Comparison of ENCODE assay signal across 8 cellular contexts in the genomic region with DNA sequence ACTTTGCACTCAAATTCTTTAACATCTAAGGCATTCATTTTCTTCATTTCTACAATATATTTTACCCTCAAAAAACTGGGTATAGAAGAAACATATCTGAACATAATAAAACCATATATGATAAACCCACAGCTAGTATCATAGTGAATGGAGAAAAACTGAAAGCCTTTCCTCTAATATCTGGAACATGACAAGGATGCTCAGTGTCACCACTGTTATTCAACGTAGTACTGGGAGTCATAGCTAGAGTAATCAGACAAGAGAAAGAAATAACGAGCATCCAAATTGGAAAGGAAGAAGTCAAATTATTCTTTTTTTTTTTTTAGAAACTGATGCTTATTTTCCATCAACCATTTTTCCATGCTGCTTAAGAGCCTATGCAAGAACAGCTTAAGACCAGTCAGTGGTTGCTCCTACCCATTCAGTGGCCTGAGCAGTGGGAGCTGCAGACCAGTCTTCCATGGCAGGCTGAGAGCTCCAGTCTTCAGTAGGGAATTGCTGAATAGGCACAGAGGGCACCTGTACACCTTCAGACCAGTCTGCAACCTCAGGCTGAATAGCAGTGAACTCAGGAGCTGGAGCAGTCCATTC. TPM values are rescaled to one million over a fixed set of nuclear protein-coding genes. Genes with fewer than 3 reads are reported as not detected.
DNase-seq lines count a peak whose midpoint lies in the region; ATAC-seq and TF ChIP-seq lines count a peak whose summit lies in the region.
"Not testable (repeated sequence)": the region's sequence is repeated elsewhere in the genome, so short reads cannot be mapped to it uniquely, and the experiment has no call there.

No MANE protein-coding gene starts in this region.

- DNase-seq in Panc1 (ENCODE audit: low read depth, low spot score); activated CD4-positive, alpha-beta T cell treated with anti-CD3 and anti-CD28 coated beads for 36 hours; osteoblast (ENCODE audit: insufficient read length, low spot score, missing footprints); stimulated activated effector memory CD8-positive, alpha-beta T cell treated with anti-CD3 and anti-CD28 coated beads, Interleukin-12 subunit alpha, Interleukin-12 subunit beta, amount 100 ng/mL, for 72 hours (ENCODE audit: low spot score in 2 of 2); stimulated activated naive CD8-positive, alpha-beta T cell treated with anti-CD3 and anti-CD28 coated beads, Interleukin-15, Interleukin-2, amounts not matched to agents 100 U/mL and 50 U/mL, for 24 hours: not testable (repeated sequence)

- H3K27me3 Mint-ChIP-seq in activated CD4-positive, alpha-beta T cell treated with anti-CD3 and anti-CD28 coated beads for 36 hours; activated T-helper 17 cell treated with anti-CD3 and anti-CD28 coated beads, Interleukin-2, amount 50 U/mL, for 72 hours: not testable (repeated sequence)

- in situ Hi-C loops in Panc1 (cut with HindIII; ENCODE audit: low pct_unique_long_range_greater_than_20kb, low sequenced_read_pairs), result not testable (repeated sequence)

- peaks cover 41% of the 10 kb centered on the region for H3K9me3 ChIP-seq in BLaER1
- peaks cover 31 to 56% (median 39%) of the 10 kb centered on the region in 11 experiments for H3K9me3 ChIP-seq in BLaER1 treated with 17β-estradiol and CSF1 and Interleukin-3, amounts not matched to agents 10 nM and 100 nM (replicated peaks in 1 of 11)
- not testable (repeated sequence) for H3K9me3 ChIP-seq in Panc1 (ENCODE audit: control insufficient read depth, insufficient read depth, low read depth, low read length); osteoblast (ENCODE audit: low read depth, low read length)

- H3K27ac ChIP-seq in BLaER1; BLaER1 treated with 17β-estradiol and CSF1 and Interleukin-3, amounts not matched to agents 10 nM and 100 nM; osteoblast (ENCODE audit: low read depth, low read length): not testable (repeated sequence)
- H3K27ac ChIP-seq in Panc1 (ENCODE audit: low read length), result peak overlapping the region; percentile 46; the same call in 1 of the 2 replicates

- BruUV-seq in Panc1 (replicated peaks; lab: Mats Ljungman, UMichigan), result not testable (repeated sequence)

- not testable (repeated sequence) for H2AFZ ChIP-seq in osteoblast (ENCODE audit: low read length)

- peaks cover 12% of the 10 kb centered on the region for H3K9me3 Mint-ChIP-seq in activated CD4-positive, alpha-beta T cell treated with anti-CD3 and anti-CD28 coated beads for 36 hours (ENCODE audit: low read depth)
- H3K9me3 Mint-ChIP-seq in activated T-helper 17 cell treated with anti-CD3 and anti-CD28 coated beads, Interleukin-2, amount 50 U/mL, for 72 hours; stimulated activated effector memory CD8-positive, alpha-beta T cell treated with anti-CD3 and anti-CD28 coated beads, Interleukin-12 subunit alpha, Interleukin-12 subunit beta, amount 100 ng/mL, for 72 hours: not testable (repeated sequence)

- ATAC-seq in Panc1, result not testable (repeated sequence)
- peak; percentile 74 for ATAC-seq in activated CD4-positive, alpha-beta T cell treated with anti-CD3 and anti-CD28 coated beads for 36 hours
- peak; percentile 23 for ATAC-seq in activated T-helper 17 cell treated with anti-CD3 and anti-CD28 coated beads, Interleukin-2, amount 50 U/mL, for 72 hours (replicated peaks)
- peak; percentile 45 for ATAC-seq in stimulated activated effector memory CD8-positive, alpha-beta T cell treated with anti-CD3 and anti-CD28 coated beads, Interleukin-12 subunit alpha, Interleukin-12 subunit beta, amount 100 ng/mL, for 72 hours
- ATAC-seq in stimulated activated naive CD8-positive, alpha-beta T cell treated with anti-CD3 and anti-CD28 coated beads, Interleukin-15, Interleukin-2, amounts not matched to agents 100 U/mL and 50 U/mL, for 24 hours, result peak; percentile 28

- not testable (repeated sequence) for H3K4me3 Mint-ChIP-seq in activated CD4-positive, alpha-beta T cell treated with anti-CD3 and anti-CD28 coated beads for 36 hours; activated T-helper 17 cell treated with anti-CD3 and anti-CD28 coated beads, Interleukin-2, amount 50 U/mL, for 72 hours; stimulated activated effector memory CD8-positive, alpha-beta T cell treated with anti-CD3 and anti-CD28 coated beads, Interleukin-12 subunit alpha, Interleukin-12 subunit beta, amount 100 ng/mL, for 72 hours

- CTCF ChIA-PET in Panc1 (lab: Charles Lee), result not testable (repeated sequence)
- CTCF ChIA-PET in activated CD4-positive, alpha-beta T cell treated with anti-CD3 and anti-CD28 coated beads for 36 hours (lab: Charles Lee), result interaction anchor here (0.8 kb wide), 1 partner anchor 17 kb away, joined by 4 read pairs; no protein-coding TSS in a partner anchor

- not testable (repeated sequence) for H3K9ac ChIP-seq in BLaER1; BLaER1 treated with 17β-estradiol and CSF1 and Interleukin-3, amounts not matched to agents 10 nM and 100 nM

- peaks cover 16% of the 10 kb centered on the region for H3K4me1 Mint-ChIP-seq in activated CD4-positive, alpha-beta T cell treated with anti-CD3 and anti-CD28 coated beads for 36 hours
- H3K4me1 Mint-ChIP-seq in activated T-helper 17 cell treated with anti-CD3 and anti-CD28 coated beads, Interleukin-2, amount 50 U/mL, for 72 hours; stimulated activated effector memory CD8-positive, alpha-beta T cell treated with anti-CD3 and anti-CD28 coated beads, Interleukin-12 subunit alpha, Interleukin-12 subunit beta, amount 100 ng/mL, for 72 hours: not testable (repeated sequence)

- not testable (repeated sequence) for H4K20me1 ChIP-seq in BLaER1; BLaER1 treated with 17β-estradiol and CSF1 and Interleukin-3, amounts not matched to agents 10 nM and 100 nM; osteoblast (ENCODE audit: insufficient read depth, low read length)

- not testable (repeated sequence) for H3K79me2 ChIP-seq in osteoblast (ENCODE audit: insufficient read depth, low read length)

- POLR2A ChIA-PET in Panc1 (lab: Charles Lee), result not testable (repeated sequence)
- POLR2A ChIA-PET in activated CD4-positive, alpha-beta T cell treated with anti-CD3 and anti-CD28 coated beads for 36 hours (lab: Charles Lee), result interaction anchor here (0.7 kb wide), 1 partner anchor 56 kb away, joined by 7 read pairs; no protein-coding TSS in a partner anchor

- intact Hi-C loops in Panc1 (cut with micrococcal nuclease; ENCODE audit: unreplicated experiment); activated CD4-positive, alpha-beta T cell treated with anti-CD3 and anti-CD28 coated beads for 36 hours (cut with DNase I, micrococcal nuclease): not testable (repeated sequence)

- H3K36me3 Mint-ChIP-seq in activated CD4-positive, alpha-beta T cell treated with anti-CD3 and anti-CD28 coated beads for 36 hours (ENCODE audit: low read depth); activated T-helper 17 cell treated with anti-CD3 and anti-CD28 coated beads, Interleukin-2, amount 50 U/mL, for 72 hours (ENCODE audit: low read depth); stimulated activated effector memory CD8-positive, alpha-beta T cell treated with anti-CD3 and anti-CD28 coated beads, Interleukin-12 subunit alpha, Interleukin-12 subunit beta, amount 100 ng/mL, for 72 hours: not testable (repeated sequence)

- not testable (repeated sequence) for H3K27ac Mint-ChIP-seq in activated CD4-positive, alpha-beta T cell treated with anti-CD3 and anti-CD28 coated beads for 36 hours; activated T-helper 17 cell treated with anti-CD3 and anti-CD28 coated beads, Interleukin-2, amount 50 U/mL, for 72 hours; stimulated activated effector memory CD8-positive, alpha-beta T cell treated with anti-CD3 and anti-CD28 coated beads, Interleukin-12 subunit alpha, Interleukin-12 subunit beta, amount 100 ng/mL, for 72 hours

- H3K4me2 ChIP-seq in BLaER1 (peak overlapping the region; percentile 45), osteoblast (ENCODE audit: insufficient read depth, low read length) (peak overlapping the region; percentile 53)
- H3K4me2 ChIP-seq in BLaER1 treated with 17β-estradiol and CSF1 and Interleukin-3, amounts not matched to agents 10 nM and 100 nM, result peak overlapping the region in 6 of 11 experiments; percentile 29 to 44 (median 32); a peak in 10 of 22 replicates

- TF ChIP-seq CTCF in Panc1 (IDR thresholded peaks at IDR 0.05); osteoblast (IDR thresholded peaks at IDR 0.05; ENCODE audit: extremely low read depth, low read depth, low read length): not testable (repeated sequence)

- H3K4me1 ChIP-seq in BLaER1, result peaks cover 12% of the 10 kb centered on the region
- not testable (repeated sequence) for H3K4me1 ChIP-seq in BLaER1 treated with 17β-estradiol and CSF1 and Interleukin-3, amounts not matched to agents 10 nM and 100 nM
- H3K4me1 ChIP-seq in Panc1 (ENCODE audit: control insufficient read depth, insufficient read depth, low read length), result peaks cover 14% of the 10 kb centered on the region
- H3K4me1 ChIP-seq in osteoblast (ENCODE audit: insufficient read depth, low read length), result peaks cover 15% of the 10 kb centered on the region

- not testable (repeated sequence) for H3K27me3 ChIP-seq in BLaER1; BLaER1 treated with 17β-estradiol and CSF1 and Interleukin-3, amounts not matched to agents 10 nM and 100 nM; Panc1 (ENCODE audit: control insufficient read depth, insufficient read depth, low read length); osteoblast (ENCODE audit: insufficient read depth, low read length)

- not testable (repeated sequence) for H3K4me3 ChIP-seq in BLaER1; BLaER1 treated with 17β-estradiol and CSF1 and Interleukin-3, amounts not matched to agents 10 nM and 100 nM; Panc1 (ENCODE audit: low read depth in 2 of 2, low read length in 2 of 2); osteoblast (ENCODE audit: insufficient read depth, low read length)

- H3K36me3 ChIP-seq in BLaER1; BLaER1 treated with 17β-estradiol and CSF1 and Interleukin-3, amounts not matched to agents 10 nM and 100 nM; Panc1 (ENCODE audit: control insufficient read depth, insufficient read depth, low read length); osteoblast (ENCODE audit: insufficient read depth, low read length): not testable (repeated sequence)

RNA-seq across cellular contexts. Expression of gene RAP1B, which starts 58.0 kb away (rescaled TPM):
- total RNA-seq in Panc1 (2021; ENCODE audit: unreplicated experiment), result 328 TPM
- polyA plus RNA-seq in Panc1 (2012; ENCODE audit: insufficient read length), result 340 TPM
- total RNA-seq in activated CD4-positive, alpha-beta T cell treated with anti-CD3 and anti-CD28 coated beads for 36 hours, result 100 to 1,000 TPM; 174 to 242 TPM
- 100 to 1,000 TPM; 158 to 238 TPM for total RNA-seq in activated T-helper 17 cell treated with anti-CD3 and anti-CD28 coated beads, Interleukin-2, amount 50 U/mL, for 72 hours
- total RNA-seq in osteoblast, result 231 and 243 TPM in 2 replicates
